21 cellular contexts compared by ENCODE assay signal in genomic region chr3:192080336-192080735, GRCh38.
DNase-seq lines count a peak whose midpoint lies in the region; ATAC-seq and TF ChIP-seq lines count a peak whose summit lies in the region.
"Had no signal": no experiment of that assay in that cellular context is flagged by ENCODE, and none has a peak within 500 bp of the region (broad histone marks: within the 10 kb centered on the region; RNA-seq: fewer than 3 reads in every experiment).

No MANE protein-coding gene starts in this region.

- no TSS peak for BruUV-seq in Caco-2 (replicated peaks; lab: Mats Ljungman, UMichigan)

- no peaks in the 10 kb centered on the region for H3K9me3 ChIP-seq in Caco-2
- H3K9me3 ChIP-seq in upper lobe of left lung: no peaks in the 10 kb centered on the region
- H3K9me3 ChIP-seq in heart right ventricle: no peaks in the 10 kb centered on the region

- POLR2A ChIA-PET in Caco-2 (lab: Charles Lee): no interaction called here

- H3K27ac Mint-ChIP-seq in Caco-2 (ENCODE audit: unreplicated experiment): peak overlapping the region; percentile 78
- H3K27ac Mint-ChIP-seq in GM23338: no peak overlapping the region
- H3K27ac Mint-ChIP-seq: B cell; CD8-positive, alpha-beta T cell; H9 had no signal

- no peaks in the 10 kb centered on the region for H3K79me1 ChIP-seq in mesendoderm (ENCODE audit: low read length)

- H2AFZ ChIP-seq in GM23338: peak overlapping the region; percentile 64

- H3K23ac ChIP-seq in mesendoderm (ENCODE audit: low read length): no peak overlapping the region

- H3K4ac ChIP-seq in mesendoderm (ENCODE audit: low read depth, low read length): no peak overlapping the region

- H3K4me1 ChIP-seq in Caco-2 (peaks cover 39% of the 10 kb centered on the region), GM23338 (ENCODE audit: insufficient read depth) (peaks cover 21% of the 10 kb centered on the region), mesendoderm (ENCODE audit: control insufficient read depth, low read depth, low read length) (peaks cover 3% of the 10 kb centered on the region), upper lobe of left lung (no peaks in the 10 kb centered on the region), heart right ventricle (peaks cover 0 to 8% (median 0%) of the 10 kb centered on the region in 9 donors)

- H4K5ac ChIP-seq in mesendoderm (ENCODE audit: low read length): no peak overlapping the region

- H3K27me3 Mint-ChIP-seq in Caco-2 (ENCODE audit: insufficient read depth, unreplicated experiment): no peaks in the 10 kb centered on the region
- peaks cover 5% of the 10 kb centered on the region for H3K27me3 Mint-ChIP-seq in GM23338 (ENCODE audit: insufficient read depth, low read depth, poor library complexity)
- H3K27me3 Mint-ChIP-seq: B cell had no signal

- no peak overlapping the region for H2BK5ac ChIP-seq in mesendoderm (ENCODE audit: low read length)

- H3K4me2 ChIP-seq in GM23338: no peak overlapping the region
- no peak overlapping the region for H3K4me2 ChIP-seq in mesendoderm (ENCODE audit: low read length)

- TF ChIP-seq CTCF in Caco-2 (IDR thresholded peaks at IDR 0.05; ENCODE audit: insufficient read depth in 1 of 2, low read depth in 1 of 2, low read length in 1 of 2, severe bottlenecking in 1 of 2, unreplicated experiment in 1 of 2) (no peak), GM23338 (conservative IDR thresholded peaks at IDR 0.05; ENCODE audit: low read depth in 2 of 2) (no peak), upper lobe of left lung (IDR thresholded peaks at IDR 0.05) (no peak), heart right ventricle (IDR thresholded peaks at IDR 0.05) (no peak)

- intact Hi-C loops in Caco-2 (cut with micrococcal nuclease; ENCODE audit: unreplicated experiment): loop anchor here (1.0 to 10.0 kb wide), 2 partner anchors 90 to 336 kb away; no protein-coding TSS in a partner anchor
- intact Hi-C loops in heart right ventricle (cut with DNase I): loop anchor here in 1 of 10 donors (10.0 kb wide), 1 partner anchor 56 kb away; no protein-coding TSS in a partner anchor

- H3K9me3 Mint-ChIP-seq in Caco-2 (ENCODE audit: unreplicated experiment) (peaks cover 26% of the 10 kb centered on the region), GM23338 (peaks cover 11% of the 10 kb centered on the region)

- H2BK120ac ChIP-seq in mesendoderm (ENCODE audit: low read depth, low read length): no peak overlapping the region

- H3F3A ChIP-seq in GM23338 (replicated peaks; ENCODE audit: low read depth): no peaks in the 10 kb centered on the region

- no peaks in the 10 kb centered on the region for H3K27me3 ChIP-seq in Caco-2 (replicated peaks; ENCODE audit: control insufficient read depth, insufficient read depth, low read length)
- no peaks in the 10 kb centered on the region for H3K27me3 ChIP-seq in GM23338 (ENCODE audit: insufficient read depth)
- no peaks in the 10 kb centered on the region for H3K27me3 ChIP-seq in mesendoderm (ENCODE audit: insufficient read depth, low read length, poor library complexity)
- no peaks in the 10 kb centered on the region for H3K27me3 ChIP-seq in upper lobe of left lung
- no peaks in the 10 kb centered on the region for H3K27me3 ChIP-seq in heart right ventricle

- H2BK15ac ChIP-seq in mesendoderm (replicated peaks; ENCODE audit: low read depth): no peak overlapping the region

- no peak overlapping the region for H3K18ac ChIP-seq in mesendoderm (ENCODE audit: low read length)

- H3K36me3 ChIP-seq in Caco-2 (ENCODE audit: control insufficient read depth, insufficient read depth, low read length) (no peaks in the 10 kb centered on the region), GM23338 (ENCODE audit: insufficient read depth) (no peaks in the 10 kb centered on the region), mesendoderm (ENCODE audit: control insufficient read depth, insufficient read depth, low read length) (no peaks in the 10 kb centered on the region), upper lobe of left lung (no peaks in the 10 kb centered on the region), heart right ventricle (no peaks in the 10 kb centered on the region)

- no peak overlapping the region for H4K8ac ChIP-seq in mesendoderm (ENCODE audit: low read depth, low read length)

- peaks cover 8% of the 10 kb centered on the region for H3K4me1 Mint-ChIP-seq in Caco-2 (ENCODE audit: low read depth, unreplicated experiment)
- peaks cover 24% of the 10 kb centered on the region for H3K4me1 Mint-ChIP-seq in GM23338

- TF ChIP-seq POLR2A in upper lobe of left lung (IDR thresholded peaks at IDR 0.05): no peak

- H3K27ac ChIP-seq in GM23338 (ENCODE audit: low read depth) (no peak overlapping the region), mesendoderm (ENCODE audit: low read depth, low read length) (no peak overlapping the region), upper lobe of left lung (no peak overlapping the region), heart right ventricle (no peak overlapping the region)
- H3K27ac ChIP-seq: C4-2B, RWPE1 had no signal

- H3K9me2 ChIP-seq in GM23338 (ENCODE audit: insufficient read depth): peaks cover 6% of the 10 kb centered on the region; the same call in 1 of the 2 replicates

- no peak overlapping the region for H3K56ac ChIP-seq in mesendoderm (ENCODE audit: low read length)

- H3K9ac ChIP-seq in mesendoderm (ENCODE audit: low read length): no peak overlapping the region

- no peak overlapping the region for H2AK5ac ChIP-seq in mesendoderm (ENCODE audit: low read length)

- H3K79me2 ChIP-seq in GM23338 (replicated peaks; ENCODE audit: insufficient read depth) (no peaks in the 10 kb centered on the region), mesendoderm (ENCODE audit: control insufficient read depth, insufficient read depth, low read length) (no peaks in the 10 kb centered on the region)

- H3K4me3 Mint-ChIP-seq in Caco-2 (ENCODE audit: unreplicated experiment): peak overlapping the region; percentile 32
- H3K4me3 Mint-ChIP-seq in GM23338: no peak overlapping the region
- H3K4me3 Mint-ChIP-seq: B cell; CD8-positive, alpha-beta T cell; H9 had no signal

- DNase-seq in Caco-2 (peak; percentile 62 to 68), GM23338 (ENCODE audit: low spot score) (no peak), NCI-H748 (lab: John Stamatoyannopoulos, UW; ENCODE audit: unreplicated experiment) (peak; percentile 61), mesendoderm (peak; percentile 90), upper lobe of left lung (no peak), inferior parietal cortex (ENCODE audit: extremely low spot score) (no peak), heart right ventricle (no peak)
- DNase-seq: Calu3; CD8-positive, alpha-beta T cell; H9; NCI-H1417 treated with DMSO at 0.1 percent for 48 hours; NCI-H187 treated with DMSO at 0.1 percent for 48 hours; NCI-H2227 treated with DMSO at 0.1 percent for 48 hours; NCI-H524; SHP77; T-helper 1 cell had no signal

- no peak for TF ChIP-seq EP300 in upper lobe of left lung (IDR thresholded peaks at IDR 0.05)

- H3K36me3 Mint-ChIP-seq in Caco-2 (ENCODE audit: insufficient read depth, unreplicated experiment): peaks cover 4% of the 10 kb centered on the region
- H3K36me3 Mint-ChIP-seq in GM23338 (ENCODE audit: low read depth): peaks cover 11% of the 10 kb centered on the region; the same call in 2 of the 3 replicates
- H3K36me3 Mint-ChIP-seq: CD8-positive, alpha-beta T cell had no signal

- ATAC-seq in GM23338 (no peak), HG02884 (IDR thresholded peaks at IDR 0.05; ENCODE audit: unreplicated experiment) (no peak), upper lobe of left lung (ENCODE audit: low FRiP score in 2 of 2) (no peak), heart right ventricle (no peak)
- ATAC-seq: CD8-positive, alpha-beta T cell; Panc1 had no signal

- CTCF ChIA-PET in Caco-2 (lab: Charles Lee): no interaction called here

- H3K4me3 ChIP-seq in Caco-2 (ENCODE audit: low read depth, low read length): no peak overlapping the region
- H3K4me3 ChIP-seq in GM23338: no peak overlapping the region
- no peak overlapping the region for H3K4me3 ChIP-seq in mesendoderm (ENCODE audit: low read length)
- no peak overlapping the region for H3K4me3 ChIP-seq in upper lobe of left lung
- H3K4me3 ChIP-seq in heart right ventricle: no peak overlapping the region

- no peaks in the 10 kb centered on the region for H4K20me1 ChIP-seq in GM23338 (replicated peaks; ENCODE audit: insufficient read depth)

- no CpG with 5 or more reads among the region's 1 CpG for WGBS in mesendoderm (ENCODE audit: extremely low coverage, insufficient coverage, low lambda C conversion rate)
- 52 to 66% methylated on average over 1 of the region's 1 CpG for WGBS in upper lobe of left lung, 2 donors
- 56 to 67% methylated on average over 1 of the region's 1 CpG for WGBS in heart right ventricle, 2 donors

TF ChIP-seq in GM23338, 12 proteins besides CTCF, POLR2A, EP300 and RAD21:
- TF ChIP-seq NANOG (IDR thresholded peaks at IDR 0.05; ENCODE audit: borderline replicate concordance) (no peak), EZH2phosphoT487 (IDR thresholded peaks at IDR 0.05; ENCODE audit: unreplicated experiment) (no peak), STAT1 (IDR thresholded peaks at IDR 0.05; ENCODE audit: unreplicated experiment) (no peak)

Comparison
In these comparisons a context has a peak if more than half of its experiments do, and no peak if none do; other contexts are left out.
1. DNase-seq: peak in Caco-2 (2 of 2), NCI-H748 (single experiment) and mesendoderm (single experiment); none in GM23338 (single experiment), upper lobe of left lung (0 of 2), inferior parietal cortex (single experiment) and heart right ventricle (0 of 2).